In genomic region chr11:112773256-112773655, GRCh38 we compare ENCODE assay signal across 17 cellular contexts.
"Had no signal": no experiment of that assay in that cellular context is flagged by ENCODE, and none has a peak within 500 bp of the region (broad histone marks: within the 10 kb centered on the region; RNA-seq: fewer than 3 reads in every experiment).

No MANE protein-coding gene starts in this region.

- DNase-seq: activated CD4-positive, alpha-beta T cell treated with anti-CD3 and anti-CD28 coated beads, Interleukin-2, amount 50 U/mL, for 4 hours; activated CD8-positive, alpha-beta memory T cell treated with anti-CD3 and anti-CD28 coated beads, Interleukin-2, amount 10 ng/mL, durations not matched to agents 7 days and 5 days; activated effector memory CD4-positive, alpha-beta T cell treated with anti-CD3 and anti-CD28 coated beads, Interleukin-2, amount 50 U/mL, for 16 hours; activated T-cell treated with anti-CD3 and anti-CD28 coated beads, Interleukin-2, amount 50 U/mL, for 24 hours; amniotic stem cell; esophagus squamous epithelium; foreskin fibroblast; mesendoderm; sigmoid colon; stimulated activated CD4-positive, alpha-beta T cell treated with anti-CD3 and anti-CD28 coated beads, Interleukin-2, amount 100 ng/mL, for 24 hours; stimulated activated naive B cell treated with anti-CD40 and anti-IgM and Interleukin-4, amounts not matched to agents 10 μg/mL and 1 μg/mL and 100 μg/mL, for 72 hours; upper lobe of left lung had no signal

- H3K9me3 ChIP-seq: breast epithelium, esophagus squamous epithelium, prostate gland, sigmoid colon, upper lobe of left lung had no signal

- ATAC-seq: activated CD4-positive, CD25-positive, alpha-beta regulatory T cell treated with anti-CD3 and anti-CD28 coated beads, Interleukin-2, amount 50 U/mL, for 24 hours; activated CD8-positive, alpha-beta memory T cell treated with anti-CD3 and anti-CD28 coated beads, Interleukin-2, amount 10 ng/mL, durations not matched to agents 7 days and 5 days; activated naive CD4-positive, alpha-beta T cell treated with anti-CD3 and anti-CD28 coated beads, Interleukin-2, amount 50 U/mL, for 72 hours; left lobe of liver; stimulated activated naive B cell treated with anti-CD40 and anti-IgM and Interleukin-4, amounts not matched to agents 10 μg/mL and 1 μg/mL and 100 μg/mL, for 72 hours had no signal

- H3K4me3 ChIP-seq: breast epithelium, esophagus squamous epithelium, prostate gland, sigmoid colon, upper lobe of left lung had no signal

- H3K4me1 ChIP-seq: breast epithelium, prostate gland, upper lobe of left lung had no signal

- H3K36me3 ChIP-seq: breast epithelium, esophagus squamous epithelium, prostate gland, sigmoid colon, upper lobe of left lung had no signal
